In the genomic region with DNA sequence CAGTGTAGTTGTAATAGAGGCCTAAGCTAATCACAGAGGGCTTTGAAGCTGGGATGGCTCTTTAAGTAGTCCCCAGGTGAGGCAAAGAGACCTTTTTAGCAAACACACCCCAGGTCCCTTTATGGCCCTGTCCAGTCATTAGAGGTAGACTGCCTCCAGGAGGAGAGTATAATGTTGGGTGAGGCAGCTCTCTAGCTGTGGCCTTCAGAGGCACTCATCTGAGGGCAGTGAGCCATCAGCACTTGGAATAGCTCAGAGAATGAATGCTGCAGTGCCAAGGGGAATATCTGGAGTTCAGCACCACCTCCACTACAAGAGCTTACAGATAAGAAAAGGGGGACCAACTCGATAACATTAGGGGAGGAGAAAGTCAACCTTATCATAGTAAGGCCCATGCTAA, we compare ENCODE assay signal across 31 cellular contexts. TPM values are rescaled to one million over a fixed set of nuclear protein-coding genes. Genes with fewer than 3 reads are reported as not detected.
"Had no signal": no experiment of that assay in that cellular context is flagged by ENCODE, and none has a peak within 500 bp of the region (broad histone marks: within the 10 kb centered on the region; RNA-seq: fewer than 3 reads in every experiment).

No MANE protein-coding gene starts in this region.

- H3K36me3 ChIP-seq: colonic mucosa, esophagus squamous epithelium, gastrocnemius medialis, heart right ventricle, left lung, lower lobe of right lung had no signal

- ATAC-seq: effector memory CD8-positive, alpha-beta T cell; esophagus mucosa; gastrocnemius medialis; left cardiac atrium; left lung; left ventricle myocardium superior; mucosa of descending colon had no signal

- H3K27me3 ChIP-seq: colonic mucosa, esophagus squamous epithelium, gastrocnemius medialis, heart right ventricle, left lung had no signal

- H3K27ac ChIP-seq: colonic mucosa, epithelial cell of prostate, esophagus squamous epithelium, gastrocnemius medialis, heart right ventricle, left lung, lower lobe of right lung had no signal

- H3K36me3 Mint-ChIP-seq: mesothelial cell of epicardium, naive B cell had no signal

- H3K27ac Mint-ChIP-seq: dendritic cell treated with granulocyte-macrophage colony-stimulating factor and Interleukin-4, amounts not matched to agents 40 ng/mL and 50 ng/mL, for 4 days; effector memory CD8-positive, alpha-beta T cell; endodermal cell; mesothelial cell of epicardium; naive B cell had no signal

- H3K4me3 ChIP-seq: colonic mucosa, esophagus squamous epithelium, gastrocnemius medialis, heart right ventricle, left lung, lower lobe of right lung, mucosa of descending colon had no signal

- H3K4me1 Mint-ChIP-seq: mesothelial cell of epicardium, naive B cell had no signal

- H3K4me3 Mint-ChIP-seq: dendritic cell treated with granulocyte-macrophage colony-stimulating factor and Interleukin-4, amounts not matched to agents 40 ng/mL and 50 ng/mL, for 4 days; effector memory CD8-positive, alpha-beta T cell; endodermal cell; mesothelial cell of epicardium; naive B cell had no signal

- FAIRE-seq: endometrium, islet of Langerhans, keratinocyte had no signal

- H3K4me1 ChIP-seq: colonic mucosa, esophagus squamous epithelium, gastrocnemius medialis, heart right ventricle, left lung, lower lobe of right lung had no signal

- H3K9me3 ChIP-seq: colonic mucosa, esophagus squamous epithelium, gastrocnemius medialis, left lung, lower lobe of right lung, mucosa of descending colon had no signal

- DNase-seq: colonic mucosa; cortex of kidney; effector CD8-positive, alpha-beta T cell; effector memory CD8-positive, alpha-beta T cell; endodermal cell; erythroblast; esophagus squamous epithelium; foreskin fibroblast; foreskin melanocyte; gastrocnemius medialis; glutamatergic neuron; head of caudate nucleus; heart right ventricle; hippocampal formation; left cardiac atrium; left lung; left ventricle myocardium superior; lower lobe of right lung; mesenchymal stem cell; mucosa of descending colon; naive B cell had no signal

- H3K27me3 Mint-ChIP-seq: dendritic cell treated with granulocyte-macrophage colony-stimulating factor and Interleukin-4, amounts not matched to agents 40 ng/mL and 50 ng/mL, for 4 days; naive B cell had no signal

- H3K9me3 Mint-ChIP-seq: dendritic cell treated with granulocyte-macrophage colony-stimulating factor and Interleukin-4, amounts not matched to agents 40 ng/mL and 50 ng/mL, for 4 days had no signal

RNA-seq across cellular contexts. Expression of a gene that starts 52.8 kb away (rescaled TPM):
- total RNA-seq: gastrocnemius medialis, kidney epithelial cell, left ventricle myocardium superior, lower lobe of right lung, mesenteric fat pad, myocyte had no signal
